15 cellular contexts compared by ENCODE assay signal in genomic region chr2:173432049-173432754, GRCh38.
A peak's percentile ranks its signal among the peaks of the same experiment; 100 is the strongest.
DNase-seq lines count a peak whose midpoint lies in the region; ATAC-seq and TF ChIP-seq lines count a peak whose summit lies in the region.
"Had no signal": no experiment of that assay in that cellular context is flagged by ENCODE, and none has a peak within 500 bp of the region (broad histone marks: within the 10 kb centered on the region; RNA-seq: fewer than 3 reads in every experiment).

No MANE protein-coding gene starts in this region.

- no peak overlapping the region for H3K27ac Mint-ChIP-seq in natural killer cell treated with Interleukin-12 subunit alpha and Interleukin-12 subunit beta and Interleukin-15 and Interleukin-18, amount 100 ng/mL, for 72 hours
- no peak overlapping the region for H3K27ac Mint-ChIP-seq in activated naive CD4-positive, alpha-beta T cell treated with anti-CD3 and anti-CD28 coated beads, Interleukin-2, amount 50 U/mL, for 72 hours
- H3K27ac Mint-ChIP-seq: activated B cell treated with CpG ODN at 0.5 μM for 24 hours; activated CD8-positive, alpha-beta memory T cell treated with anti-CD3 and anti-CD28 coated beads, Interleukin-2, amount 10 ng/mL, durations not matched to agents 7 days and 5 days; activated naive CD4-positive, alpha-beta T cell treated with anti-CD3 and anti-CD28 coated beads for 36 hours; CD4-positive, CD25-positive, alpha-beta regulatory T cell had no signal

- TF ChIP-seq CTCF in astrocyte of the spinal cord (IDR thresholded peaks at IDR 0.05; ENCODE audit: low read depth, low read length) = no peak

- H3K4me3 ChIP-seq in astrocyte of the spinal cord (ENCODE audit: low read depth, low read length) = no peak overlapping the region

- no peak for ATAC-seq in natural killer cell treated with Interleukin-12 subunit alpha and Interleukin-12 subunit beta and Interleukin-15 and Interleukin-18, amount 100 ng/mL, for 72 hours
- ATAC-seq in HG03159 (IDR thresholded peaks at IDR 0.05; ENCODE audit: unreplicated experiment) = no peak
- ATAC-seq in activated naive CD4-positive, alpha-beta T cell treated with anti-CD3 and anti-CD28 coated beads, Interleukin-2, amount 50 U/mL, for 72 hours = no peak
- ATAC-seq: activated CD8-positive, alpha-beta memory T cell treated with anti-CD3 and anti-CD28 coated beads, Interleukin-2, amount 10 ng/mL, durations not matched to agents 7 days and 5 days had no signal

- peaks cover 21 to 55% of the 10 kb centered on the region in 2 donors for H3K27me3 Mint-ChIP-seq in natural killer cell treated with Interleukin-12 subunit alpha and Interleukin-12 subunit beta and Interleukin-15 and Interleukin-18, amount 100 ng/mL, for 72 hours

- H3K4me3 Mint-ChIP-seq in natural killer cell treated with Interleukin-12 subunit alpha and Interleukin-12 subunit beta and Interleukin-15 and Interleukin-18, amount 100 ng/mL, for 72 hours = no peak overlapping the region
- H3K4me3 Mint-ChIP-seq: activated B cell treated with CpG ODN at 0.5 μM for 24 hours; activated CD8-positive, alpha-beta memory T cell treated with anti-CD3 and anti-CD28 coated beads, Interleukin-2, amount 10 ng/mL, durations not matched to agents 7 days and 5 days; activated naive CD4-positive, alpha-beta T cell treated with anti-CD3 and anti-CD28 coated beads for 36 hours; CD4-positive, CD25-positive, alpha-beta regulatory T cell had no signal

- H3K4me1 Mint-ChIP-seq in natural killer cell treated with Interleukin-12 subunit alpha and Interleukin-12 subunit beta and Interleukin-15 and Interleukin-18, amount 100 ng/mL, for 72 hours (ENCODE audit: low read depth in 2 of 2) = no peaks in the 10 kb centered on the region

- no peaks in the 10 kb centered on the region for H3K36me3 Mint-ChIP-seq in natural killer cell treated with Interleukin-12 subunit alpha and Interleukin-12 subunit beta and Interleukin-15 and Interleukin-18, amount 100 ng/mL, for 72 hours
- H3K36me3 Mint-ChIP-seq in activated naive CD4-positive, alpha-beta T cell treated with anti-CD3 and anti-CD28 coated beads, Interleukin-2, amount 50 U/mL, for 72 hours = no peaks in the 10 kb centered on the region
- H3K36me3 Mint-ChIP-seq: activated CD8-positive, alpha-beta memory T cell treated with anti-CD3 and anti-CD28 coated beads, Interleukin-2, amount 10 ng/mL, durations not matched to agents 7 days and 5 days; CD4-positive, CD25-positive, alpha-beta regulatory T cell had no signal

- DNase-seq in HCEC 1CT = peak; percentile 79
- DNase-seq in NOMO-1 treated with DMSO at 0.1 percent for 48 hours (lab: John Stamatoyannopoulos, UW; ENCODE audit: unreplicated experiment) = peak; percentile 85
- DNase-seq in astrocyte of the spinal cord (ENCODE audit: low read depth, low spot score) = peak; percentile 19
- peak; percentile 11 for DNase-seq in renal cortical epithelial cell (ENCODE audit: low read depth)
- no peak for DNase-seq in natural killer cell treated with Interleukin-12 subunit alpha and Interleukin-12 subunit beta and Interleukin-15 and Interleukin-18, amount 100 ng/mL, for 72 hours (ENCODE audit: low spot score)
- DNase-seq in stimulated activated CD4-positive, alpha-beta T cell treated with anti-CD3 and anti-CD28 coated beads, Interleukin-1b, Interleukin-23, amount 100 ng/mL, for 48 hours = no peak
- no peak for DNase-seq in activated naive CD4-positive, alpha-beta T cell treated with anti-CD3 and anti-CD28 coated beads, Interleukin-2, amount 50 U/mL, for 72 hours (ENCODE audit: low spot score in 2 of 2)
- DNase-seq: activated B cell treated with CpG ODN at 0.5 μM for 24 hours; activated CD8-positive, alpha-beta memory T cell treated with anti-CD3 and anti-CD28 coated beads, Interleukin-2, amount 10 ng/mL, durations not matched to agents 7 days and 5 days; activated naive CD4-positive, alpha-beta T cell treated with anti-CD3 and anti-CD28 coated beads for 36 hours; CD4-positive, CD25-positive, alpha-beta regulatory T cell; glutamatergic neuron; kidney; midbrain had no signal

- in situ Hi-C loops in astrocyte of the spinal cord (cut with HindIII; ENCODE audit: low sequenced_read_pairs) = no loop called here

- H3K9me3 Mint-ChIP-seq in natural killer cell treated with Interleukin-12 subunit alpha and Interleukin-12 subunit beta and Interleukin-15 and Interleukin-18, amount 100 ng/mL, for 72 hours = no peaks in the 10 kb centered on the region
- no peaks in the 10 kb centered on the region for H3K9me3 Mint-ChIP-seq in activated naive CD4-positive, alpha-beta T cell treated with anti-CD3 and anti-CD28 coated beads, Interleukin-2, amount 50 U/mL, for 72 hours
- H3K9me3 Mint-ChIP-seq: activated B cell treated with CpG ODN at 0.5 μM for 24 hours; activated naive CD4-positive, alpha-beta T cell treated with anti-CD3 and anti-CD28 coated beads for 36 hours had no signal

Comparison
In these comparisons a context has a peak if more than half of its experiments do, and no peak if none do; other contexts are left out.
1. DNase-seq: peak in HCEC 1CT (single experiment), NOMO-1 treated with DMSO at 0.1 percent for 48 hours (single experiment), astrocyte of the spinal cord (single experiment) and renal cortical epithelial cell (single experiment); none in natural killer cell treated with Interleukin-12 subunit alpha and Interleukin-12 subunit beta and Interleukin-15 and Interleukin-18, amount 100 ng/mL, for 72 hours (single experiment), stimulated activated CD4-positive, alpha-beta T cell treated with anti-CD3 and anti-CD28 coated beads, Interleukin-1b, Interleukin-23, amount 100 ng/mL, for 48 hours (single experiment) and activated naive CD4-positive, alpha-beta T cell treated with anti-CD3 and anti-CD28 coated beads, Interleukin-2, amount 50 U/mL, for 72 hours (0 of 2).